8 cellular contexts compared by ENCODE assay signal in genomic region chr10:102395677-102396197, GRCh38. TPM values are rescaled to one million over a fixed set of nuclear protein-coding genes. Genes with fewer than 3 reads are reported as not detected.
A peak's percentile ranks its signal among the peaks of the same experiment; 100 is the strongest.
DNase-seq lines count a peak whose midpoint lies in the region; ATAC-seq and TF ChIP-seq lines count a peak whose summit lies in the region.

Gene NFKB2, plus strand, starts transcription at chr10:102395705. Its CDS starts 255 bp downstream, at chr10:102395960.

- WGBS in hepatocyte (ENCODE audit: low lambda C conversion rate, missing lambda C conversion rate), result under 1% methylated on average over 12 of the region's 21 CpGs

- peaks cover 2% of the 10 kb centered on the region for H3K36me3 Mint-ChIP-seq in activated naive CD8-positive, alpha-beta T cell

- no peaks in the 10 kb centered on the region for H3K27me3 ChIP-seq in hepatocyte

- H3K27me3 Mint-ChIP-seq in activated naive CD8-positive, alpha-beta T cell, result no peaks in the 10 kb centered on the region

- peaks cover 39% of the 10 kb centered on the region for H3K4me1 Mint-ChIP-seq in activated naive CD8-positive, alpha-beta T cell (ENCODE audit: low read depth)

- no peaks in the 10 kb centered on the region for H4K20me1 ChIP-seq in hepatocyte (ENCODE audit: insufficient read depth, poor library complexity, severe bottlenecking)

- peak; percentile 66 for DNase-seq in DMS53 (lab: John Stamatoyannopoulos, UW)
- DNase-seq in DMS53 treated with DMSO at 0.1 percent for 48 hours (lab: John Stamatoyannopoulos, UW; ENCODE audit: unreplicated experiment), result no peak
- peak; percentile 70 for DNase-seq in hepatocyte (ENCODE audit: low spot score)
- DNase-seq in COLO829 (ENCODE audit: low spot score), result no peak
- no peak for DNase-seq in cortex of kidney (lab: John Stamatoyannopoulos, UW)

- H3K79me2 ChIP-seq in hepatocyte, result peaks cover 11% of the 10 kb centered on the region

- no peaks in the 10 kb centered on the region for H3K9me3 Mint-ChIP-seq in activated naive CD8-positive, alpha-beta T cell (ENCODE audit: low read depth)

- H2AFZ ChIP-seq in hepatocyte, result peak within 1 kb of the TSS; percentile 45

- H3K4me3 ChIP-seq in hepatocyte (peak within 1 kb of the TSS; percentile 91), skin epidermis (peak within 1 kb of the TSS; percentile 63 to 81 (median 71))

- TF ChIP-seq CTCF in hepatocyte (IDR thresholded peaks at IDR 0.05; ENCODE audit: poor library complexity), result no peak

- H3K27ac ChIP-seq in hepatocyte (peak within 1 kb of the TSS; percentile 97), skin epidermis (peak within 1 kb of the TSS; percentile 81 to 99 (median 95))

- peaks cover 18% of the 10 kb centered on the region for H3K4me1 ChIP-seq in hepatocyte (ENCODE audit: insufficient read depth)

- peak within 1 kb of the TSS; percentile 98 for H3K4me2 ChIP-seq in hepatocyte

- H3K9me3 ChIP-seq in hepatocyte (ENCODE audit: low read depth), result no peaks in the 10 kb centered on the region

- peak within 1 kb of the TSS; percentile 92 for H3K4me3 Mint-ChIP-seq in activated naive CD8-positive, alpha-beta T cell

- peak within 1 kb of the TSS; percentile 97 for H3K27ac Mint-ChIP-seq in activated naive CD8-positive, alpha-beta T cell

- no peak for ATAC-seq in HG02840 (IDR thresholded peaks at IDR 0.05; ENCODE audit: low FRiP score, unreplicated experiment)

- H3K9me2 ChIP-seq in hepatocyte (replicated peaks; ENCODE audit: insufficient read depth), result no peaks in the 10 kb centered on the region

- no peaks in the 10 kb centered on the region for H3K36me3 ChIP-seq in hepatocyte (replicated peaks; ENCODE audit: insufficient read depth, low read depth)

RNA-seq across cellular contexts. Expression of gene NFKB2, which starts in this region (rescaled TPM):
- total RNA-seq in hepatocyte, result 13.0 and 23.2 TPM in 2 replicates
- 27.4 and 29.6 TPM in 2 replicates for polyA plus RNA-seq in hepatocyte

Comparison
In these comparisons a context has a peak if more than half of its experiments do, and no peak if none do; other contexts are left out.
1. DNase-seq: peak in DMS53 (single experiment) and hepatocyte (single experiment); none in DMS53 treated with DMSO at 0.1 percent for 48 hours (single experiment), COLO829 (single experiment) and cortex of kidney (single experiment).